In the genomic region with DNA sequence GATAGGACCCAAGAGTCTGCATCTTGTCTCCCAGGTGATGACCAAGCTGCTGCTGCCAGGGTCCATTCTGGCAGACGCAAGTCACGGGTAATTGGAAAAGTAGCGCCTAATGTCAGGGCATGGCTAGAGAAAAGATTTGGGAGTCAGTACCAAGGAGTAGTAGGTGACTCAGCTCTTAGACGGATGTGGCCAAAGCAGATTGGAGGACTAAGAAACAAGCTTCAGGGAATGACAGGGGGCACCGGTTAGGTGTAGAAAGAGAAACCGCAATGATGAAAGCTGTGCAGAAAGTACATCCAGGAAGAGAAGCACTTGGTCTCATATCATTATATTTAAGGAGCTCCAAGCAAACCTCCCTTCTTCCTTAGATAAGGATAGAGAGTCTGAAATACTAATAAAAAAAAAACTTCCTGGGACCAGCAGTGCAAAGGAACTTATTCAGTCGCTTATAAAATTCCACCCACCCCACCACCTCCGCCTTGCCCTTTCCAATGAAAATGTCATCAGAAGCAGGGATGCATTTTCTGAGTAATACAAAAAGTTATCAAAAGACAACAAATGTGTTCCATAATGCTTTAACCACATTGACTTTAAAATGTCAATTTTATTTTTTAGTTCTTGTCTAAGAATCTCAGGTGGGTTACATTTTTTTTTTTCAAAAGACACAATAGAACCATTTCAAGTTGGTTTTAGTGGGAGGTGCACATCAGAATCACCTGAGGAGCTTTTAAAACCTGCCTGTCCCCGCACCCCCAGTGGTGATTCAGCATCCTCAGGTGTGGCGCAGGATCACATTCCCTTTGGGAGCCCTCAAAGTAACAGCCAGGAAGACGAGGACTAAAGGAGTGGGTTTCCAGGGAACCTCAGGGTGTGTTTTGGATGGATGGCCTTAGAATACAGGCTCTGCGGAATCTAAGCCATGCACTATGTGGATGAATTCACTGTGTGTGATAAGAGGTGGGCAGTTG, we compare ENCODE assay signal across 1 cellular context.
TF ChIP-seq lines count a peak whose summit lies in the region.

No MANE protein-coding gene starts in this region.

TF ChIP-seq in H1, 55 proteins besides CTCF, POLR2A, EP300 and RAD21:
- TF ChIP-seq TEAD4 (IDR thresholded peaks at IDR 0.05; ENCODE audit: low read depth, low read length) = no peak
- no peak for TF ChIP-seq NANOG (IDR thresholded peaks at IDR 0.05; ENCODE audit: insufficient read depth, low read depth, low read length, poor library complexity, severe bottlenecking)
- no peak for TF ChIP-seq MAFK (IDR thresholded peaks at IDR 0.05; ENCODE audit: low read depth, low read length)
- TF ChIP-seq CHD1 (IDR thresholded peaks at IDR 0.05; ENCODE audit: low read depth, low read length) = no peak
- no peak for TF ChIP-seq SUZ12 (IDR thresholded peaks at IDR 0.05; ENCODE audit: low read length)
- no peak for TF ChIP-seq SP4 (IDR thresholded peaks at IDR 0.05; ENCODE audit: low read length)
- TF ChIP-seq, protein P1, sequence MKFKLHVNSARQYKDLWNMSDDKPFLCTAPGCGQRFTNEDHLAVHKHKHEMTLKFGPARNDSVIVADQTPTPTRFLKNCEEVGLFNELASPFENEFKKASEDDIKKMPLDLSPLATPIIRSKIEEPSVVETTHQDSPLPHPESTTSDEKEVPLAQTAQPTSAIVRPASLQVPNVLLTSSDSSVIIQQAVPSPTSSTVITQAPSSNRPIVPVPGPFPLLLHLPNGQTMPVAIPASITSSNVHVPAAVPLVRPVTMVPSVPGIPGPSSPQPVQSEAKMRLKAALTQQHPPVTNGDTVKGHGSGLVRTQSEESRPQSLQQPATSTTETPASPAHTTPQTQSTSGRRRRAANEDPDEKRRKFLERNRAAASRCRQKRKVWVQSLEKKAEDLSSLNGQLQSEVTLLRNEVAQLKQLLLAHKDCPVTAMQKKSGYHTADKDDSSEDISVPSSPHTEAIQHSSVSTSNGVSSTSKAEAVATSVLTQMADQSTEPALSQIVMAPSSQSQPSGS (IDR thresholded peaks at IDR 0.05; ENCODE audit: low read length) = no peak
- TF ChIP-seq KDM1A (IDR thresholded peaks at IDR 0.05; ENCODE audit: borderline replicate concordance, low read length) = no peak
- no peak for TF ChIP-seq CBX5 (IDR thresholded peaks at IDR 0.05; ENCODE audit: low read depth, low read length)
- no peak for TF ChIP-seq SRF (IDR thresholded peaks at IDR 0.05; ENCODE audit: low read depth, low read length)
- no peak for TF ChIP-seq SIN3A (conservative IDR thresholded peaks at IDR 0.05 in 1 of 2, IDR thresholded peaks at IDR 0.05 in 1 of 2; ENCODE audit: low read depth in 1 of 2, low read length in 2 of 2)
- no peak for TF ChIP-seq TAF1 (IDR thresholded peaks at IDR 0.05; ENCODE audit: low read depth, low read length)
- no peak for TF ChIP-seq KDM5A (IDR thresholded peaks at IDR 0.05; ENCODE audit: low read length)
- no peak for TF ChIP-seq TAF7 (optimal IDR thresholded peaks at IDR 0.05; ENCODE audit: borderline replicate concordance, low read depth, low read length)
- no peak for TF ChIP-seq FOSL1 (IDR thresholded peaks at IDR 0.05; ENCODE audit: insufficient read depth, low read depth, low read length)
- no peak for TF ChIP-seq TCF12 (IDR thresholded peaks at IDR 0.05; ENCODE audit: low read depth, low read length)
- no peak for TF ChIP-seq BRCA1 (IDR thresholded peaks at IDR 0.05; ENCODE audit: low read depth, low read length)
- TF ChIP-seq, protein P2, sequence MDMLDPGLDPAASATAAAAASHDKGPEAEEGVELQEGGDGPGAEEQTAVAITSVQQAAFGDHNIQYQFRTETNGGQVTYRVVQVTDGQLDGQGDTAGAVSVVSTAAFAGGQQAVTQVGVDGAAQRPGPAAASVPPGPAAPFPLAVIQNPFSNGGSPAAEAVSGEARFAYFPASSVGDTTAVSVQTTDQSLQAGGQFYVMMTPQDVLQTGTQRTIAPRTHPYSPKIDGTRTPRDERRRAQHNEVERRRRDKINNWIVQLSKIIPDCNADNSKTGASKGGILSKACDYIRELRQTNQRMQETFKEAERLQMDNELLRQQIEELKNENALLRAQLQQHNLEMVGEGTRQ (IDR thresholded peaks at IDR 0.05; ENCODE audit: low read length) = no peak
- TF ChIP-seq GTF2F1 (IDR thresholded peaks at IDR 0.05; ENCODE audit: borderline replicate concordance, low read depth, low read length) = no peak
- TF ChIP-seq EZH2 (IDR thresholded peaks at IDR 0.05; ENCODE audit: low read depth, low read length, severe bottlenecking) = no peak
